ENCODE assay signal across 8 cellular contexts in the genomic region with DNA sequence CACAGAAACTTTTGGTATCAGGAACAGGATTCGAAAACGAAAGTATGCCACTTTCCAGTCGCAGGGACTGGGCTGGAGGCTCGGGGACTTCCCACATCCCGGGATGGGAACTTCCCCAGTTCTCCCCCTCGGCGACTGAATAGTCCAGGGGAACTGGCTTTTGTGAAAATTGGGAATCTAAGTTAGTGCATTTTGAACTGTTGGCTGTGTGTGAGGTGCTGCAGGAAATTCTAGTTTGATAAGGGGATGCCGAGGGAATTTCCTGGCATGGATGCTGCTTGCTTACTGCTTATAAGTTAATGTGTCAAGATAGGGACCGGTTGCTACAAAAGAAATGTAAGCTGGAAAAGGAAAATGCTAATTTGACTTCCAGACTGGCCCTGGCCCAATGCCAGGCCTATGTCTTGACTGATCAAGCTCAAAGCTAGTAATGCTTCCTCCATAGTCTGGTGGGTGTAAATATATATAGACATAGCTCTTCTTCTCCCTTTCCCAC.
DNase-seq lines count a peak whose midpoint lies in the region; ATAC-seq and TF ChIP-seq lines count a peak whose summit lies in the region.

No MANE protein-coding gene starts in this region.

- peak overlapping the region; percentile 27 to 63 (median 52) for H3K4me3 ChIP-seq in heart left ventricle
- peak overlapping the region; percentile 74 for H3K4me3 ChIP-seq in skeletal muscle satellite cell (ENCODE audit: low read length)

- TF ChIP-seq POLR2A in heart left ventricle (IDR thresholded peaks at IDR 0.05), result no peak

- no peak for TF ChIP-seq CTCF in heart left ventricle (IDR thresholded peaks at IDR 0.05)

- peaks cover 37% of the 10 kb centered on the region for H3K27me3 Mint-ChIP-seq in activated naive CD8-positive, alpha-beta T cell treated with anti-CD3 and anti-CD28 coated beads, Interleukin-2, amount 10 ng/mL, durations not matched to agents 7 days and 5 days
- H3K27me3 Mint-ChIP-seq in activated naive CD8-positive, alpha-beta T cell treated with anti-CD3 and anti-CD28 coated beads, Interleukin-2, amount 50 U/mL, for 24 hours, result peaks cover 18% of the 10 kb centered on the region

- H3K9me3 Mint-ChIP-seq in activated naive CD8-positive, alpha-beta T cell treated with anti-CD3 and anti-CD28 coated beads, Interleukin-2, amount 10 ng/mL, durations not matched to agents 7 days and 5 days, result no peaks in the 10 kb centered on the region
- no peaks in the 10 kb centered on the region for H3K9me3 Mint-ChIP-seq in activated naive CD8-positive, alpha-beta T cell treated with anti-CD3 and anti-CD28 coated beads, Interleukin-2, amount 50 U/mL, for 24 hours

- WGBS in heart left ventricle, 4 donors, result 1 to 9% (median 3%) methylated on average over 9 of the region's 9 CpGs

- peak overlapping the region; percentile 24 to 86 (median 74) for H3K27ac ChIP-seq in heart left ventricle

- H3K36me3 Mint-ChIP-seq in activated naive CD8-positive, alpha-beta T cell treated with anti-CD3 and anti-CD28 coated beads, Interleukin-2, amount 10 ng/mL, durations not matched to agents 7 days and 5 days, result no peaks in the 10 kb centered on the region
- H3K36me3 Mint-ChIP-seq in activated naive CD8-positive, alpha-beta T cell treated with anti-CD3 and anti-CD28 coated beads, Interleukin-2, amount 50 U/mL, for 24 hours (ENCODE audit: low read depth), result no peaks in the 10 kb centered on the region

- peak overlapping the region; percentile 83 for H3K4me2 ChIP-seq in skeletal muscle satellite cell (ENCODE audit: low read length)

- H3K27ac Mint-ChIP-seq in activated naive CD8-positive, alpha-beta T cell treated with anti-CD3 and anti-CD28 coated beads, Interleukin-2, amount 10 ng/mL, durations not matched to agents 7 days and 5 days, result no peak overlapping the region
- H3K27ac Mint-ChIP-seq in activated naive CD8-positive, alpha-beta T cell treated with anti-CD3 and anti-CD28 coated beads, Interleukin-2, amount 50 U/mL, for 24 hours, result no peak overlapping the region

- H3K9me3 ChIP-seq in heart left ventricle (no peaks in the 10 kb centered on the region), skeletal muscle satellite cell (replicated peaks; ENCODE audit: low read length) (no peaks in the 10 kb centered on the region)

- in situ Hi-C loops in SK-MEL-5 (cut with HindIII; ENCODE audit: low pct_unique_long_range_greater_than_20kb, low sequenced_read_pairs), result no loop called here

- DNase-seq in activated naive CD8-positive, alpha-beta T cell treated with anti-CD3 and anti-CD28 coated beads, Interleukin-2, amount 10 ng/mL, durations not matched to agents 7 days and 5 days, result no peak
- no peak for DNase-seq in activated naive CD8-positive, alpha-beta T cell treated with anti-CD3 and anti-CD28 coated beads, Interleukin-2, amount 50 U/mL, for 24 hours
- DNase-seq in SK-MEL-5 (ENCODE audit: low read depth, low spot score), result peak; percentile 51
- DNase-seq in heart left ventricle, result peak in 4 of 5 donors; percentile 44 to 67 (median 55)
- no peak for DNase-seq in SIG-M5 (lab: John Stamatoyannopoulos, UW)
- no peak for DNase-seq in DMS153 treated with DMSO at 0.1 percent for 48 hours (lab: John Stamatoyannopoulos, UW; ENCODE audit: unreplicated experiment)

- peak overlapping the region; percentile 56 for H3K4me3 Mint-ChIP-seq in activated naive CD8-positive, alpha-beta T cell treated with anti-CD3 and anti-CD28 coated beads, Interleukin-2, amount 10 ng/mL, durations not matched to agents 7 days and 5 days
- H3K4me3 Mint-ChIP-seq in activated naive CD8-positive, alpha-beta T cell treated with anti-CD3 and anti-CD28 coated beads, Interleukin-2, amount 50 U/mL, for 24 hours, result no peak overlapping the region

- POLR2A ChIA-PET in activated naive CD8-positive, alpha-beta T cell treated with anti-CD3 and anti-CD28 coated beads, Interleukin-2, amount 10 ng/mL, durations not matched to agents 7 days and 5 days (lab: Charles Lee), result no interaction called here

- H3K27me3 ChIP-seq in heart left ventricle (peaks cover 0 to 11% (median 0%) of the 10 kb centered on the region in 9 donors), skeletal muscle satellite cell (ENCODE audit: control insufficient read depth, insufficient read depth, low read length) (peaks cover 44% of the 10 kb centered on the region)

- peak overlapping the region; percentile 57 for H3K9ac ChIP-seq in skeletal muscle satellite cell (ENCODE audit: low read depth, low read length)

- H3K4me1 ChIP-seq in heart left ventricle (peaks cover 0 to 16% (median 5%) of the 10 kb centered on the region in 12 donors), skeletal muscle satellite cell (ENCODE audit: control insufficient read depth, insufficient read depth, low read length) (no peaks in the 10 kb centered on the region)

- H3K4me1 Mint-ChIP-seq in activated naive CD8-positive, alpha-beta T cell treated with anti-CD3 and anti-CD28 coated beads, Interleukin-2, amount 10 ng/mL, durations not matched to agents 7 days and 5 days, result peaks cover 3% of the 10 kb centered on the region
- peaks cover 9% of the 10 kb centered on the region for H3K4me1 Mint-ChIP-seq in activated naive CD8-positive, alpha-beta T cell treated with anti-CD3 and anti-CD28 coated beads, Interleukin-2, amount 50 U/mL, for 24 hours

- intact Hi-C loops in heart left ventricle (cut with DNase I), result no loop called here

- no peak for ATAC-seq in activated naive CD8-positive, alpha-beta T cell treated with anti-CD3 and anti-CD28 coated beads, Interleukin-2, amount 10 ng/mL, durations not matched to agents 7 days and 5 days (ENCODE audit: low read depth)
- ATAC-seq in activated naive CD8-positive, alpha-beta T cell treated with anti-CD3 and anti-CD28 coated beads, Interleukin-2, amount 50 U/mL, for 24 hours, result no peak
- ATAC-seq in heart left ventricle, result peak; percentile 66 to 95 (median 76)
- ATAC-seq in HG02938 (IDR thresholded peaks at IDR 0.05; ENCODE audit: unreplicated experiment), result no peak

- H3K36me3 ChIP-seq in heart left ventricle, result no peaks in the 10 kb centered on the region
- no peaks in the 10 kb centered on the region for H3K36me3 ChIP-seq in skeletal muscle satellite cell (ENCODE audit: insufficient read depth, low read length)

Comparison
In these comparisons a context has a peak if more than half of its experiments do, and no peak if none do; other contexts are left out.
1. ATAC-seq: peak in heart left ventricle (4 of 4); none in activated naive CD8-positive, alpha-beta T cell treated with anti-CD3 and anti-CD28 coated beads, Interleukin-2, amount 10 ng/mL, durations not matched to agents 7 days and 5 days (single experiment), activated naive CD8-positive, alpha-beta T cell treated with anti-CD3 and anti-CD28 coated beads, Interleukin-2, amount 50 U/mL, for 24 hours (single experiment) and HG02938 (single experiment).
2. DNase-seq: peak in SK-MEL-5 (single experiment) and heart left ventricle (4 of 5); none in activated naive CD8-positive, alpha-beta T cell treated with anti-CD3 and anti-CD28 coated beads, Interleukin-2, amount 10 ng/mL, durations not matched to agents 7 days and 5 days (single experiment), activated naive CD8-positive, alpha-beta T cell treated with anti-CD3 and anti-CD28 coated beads, Interleukin-2, amount 50 U/mL, for 24 hours (single experiment), SIG-M5 (single experiment) and DMS153 treated with DMSO at 0.1 percent for 48 hours (single experiment).